Comparison of ENCODE assay signal across 21 cellular contexts in the genomic region with DNA sequence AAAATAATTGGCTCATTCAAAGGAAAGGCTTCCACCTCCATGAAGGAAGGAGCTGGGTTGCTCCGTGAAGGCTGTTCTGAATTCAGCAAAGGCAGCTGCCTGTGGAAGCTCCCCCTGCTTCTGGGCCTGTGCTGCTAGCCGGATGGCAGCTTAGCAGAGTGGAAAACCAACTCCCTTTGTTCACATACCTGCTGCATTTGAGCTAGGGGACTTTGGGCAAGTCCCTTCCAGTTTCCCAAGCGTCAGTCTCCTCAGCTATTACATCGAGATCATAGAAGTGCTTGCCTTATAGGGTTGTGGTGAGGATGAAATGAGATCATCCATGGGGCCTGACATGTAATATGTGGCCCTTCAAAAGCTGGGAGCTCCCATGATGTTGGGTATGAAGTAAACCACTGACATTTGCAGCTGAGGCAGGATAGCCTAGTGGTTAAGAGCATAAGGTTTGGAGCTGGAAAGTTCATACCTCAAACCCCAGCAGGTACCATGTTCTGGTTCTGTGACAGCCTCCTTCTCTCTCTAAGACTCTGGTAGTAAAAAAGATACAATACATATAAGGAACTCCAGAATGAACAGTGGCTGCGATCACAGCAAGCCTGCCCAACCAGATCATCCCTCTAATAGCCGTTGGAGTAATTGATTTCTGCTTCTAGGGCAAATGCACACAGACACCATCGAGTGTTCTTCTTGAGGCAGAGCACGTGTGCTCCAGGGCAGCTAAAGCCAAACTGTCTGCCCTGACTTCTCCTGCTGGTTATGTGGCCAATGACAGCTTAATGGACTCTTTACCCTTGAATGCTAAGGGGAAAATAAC. TPM values are rescaled to one million over a fixed set of nuclear protein-coding genes. Genes with fewer than 3 reads are reported as not detected.
DNase-seq lines count a peak whose midpoint lies in the region; ATAC-seq, FAIRE-seq and TF ChIP-seq lines count a peak whose summit lies in the region.
"Had no signal": no experiment of that assay in that cellular context is flagged by ENCODE, and none has a peak within 500 bp of the region (broad histone marks: within the 10 kb centered on the region; RNA-seq: fewer than 3 reads in every experiment).

No MANE protein-coding gene starts in this region.

- BruUV-seq in PC-9 (replicated peaks; lab: Mats Ljungman, UMichigan), result no TSS peak

- POLR2A ChIA-PET in PC-9 (lab: Charles Lee; ENCODE audit: unreplicated experiment), result no interaction called here

- no peaks in the 10 kb centered on the region for H4K20me1 ChIP-seq in PC-9 (ENCODE audit: insufficient read depth)

- intact Hi-C loops in activated naive CD4-positive, alpha-beta T cell treated with anti-CD3 and anti-CD28 coated beads for 36 hours (cut with micrococcal nuclease), result no loop called here
- intact Hi-C loops in PC-9 (cut with micrococcal nuclease; ENCODE audit: unreplicated experiment), result no loop called here

- FAIRE-seq in HTR-8/SVneo (lab: Jason Lieb, UNC), result no peak
- FAIRE-seq: keratinocyte had no signal

- no peaks in the 10 kb centered on the region for H3K9me2 ChIP-seq in PC-9 (ENCODE audit: insufficient read depth)

- H3K27ac ChIP-seq in VCaP (peak overlapping the region; percentile 93), PC-9 (no peak overlapping the region)
- H3K27ac ChIP-seq: GM23248, Peyer's patch had no signal

- H3K4me3 Mint-ChIP-seq in activated naive CD4-positive, alpha-beta T cell treated with anti-CD3 and anti-CD28 coated beads for 36 hours, result no peak overlapping the region
- H3K4me3 Mint-ChIP-seq: neural crest cell had no signal

- no peak overlapping the region for H3K27ac Mint-ChIP-seq in activated naive CD4-positive, alpha-beta T cell treated with anti-CD3 and anti-CD28 coated beads for 36 hours

- H3K79me2 ChIP-seq in PC-9 (ENCODE audit: low read depth), result no peaks in the 10 kb centered on the region

- H3K27me3 Mint-ChIP-seq in activated naive CD4-positive, alpha-beta T cell treated with anti-CD3 and anti-CD28 coated beads for 36 hours (ENCODE audit: low read depth), result peaks cover 13% of the 10 kb centered on the region

- H3K4me2 ChIP-seq in PC-9, result no peak overlapping the region

- TF ChIP-seq CTCF in VCaP (conservative IDR thresholded peaks at IDR 0.05) (peak; percentile 34; the same call in 1 of the 2 replicates), PC-9 (conservative IDR thresholded peaks at IDR 0.05) (no peak)

- CTCF ChIA-PET in activated naive CD4-positive, alpha-beta T cell treated with anti-CD3 and anti-CD28 coated beads for 36 hours (lab: Charles Lee), result interaction anchor here (0.6 to 1.3 kb wide), 4 partner anchors 8 to 446 kb away, joined by 3 to 4 read pairs (median 4); no protein-coding TSS in a partner anchor
- CTCF ChIA-PET in PC-9 (lab: Charles Lee), result no interaction called here

- peak; percentile 57 for ATAC-seq in GM19463 (IDR thresholded peaks at IDR 0.05; ENCODE audit: unreplicated experiment)
- ATAC-seq in stimulated activated naive CD8-positive, alpha-beta T cell treated with anti-CD3 and anti-CD28 coated beads, Interleukin-15, Interleukin-2, amounts not matched to agents 100 U/mL and 50 U/mL, for 24 hours, result peak; percentile 61
- ATAC-seq: SK-N-SH treated with all-trans-retinoic acid at 6 μM for 48 hours had no signal

- H3K4me1 ChIP-seq in PC-9 (replicated peaks; ENCODE audit: insufficient read depth), result 0 out of 2 replicates have a peak, but pooled peaks cover 3% of the 10 kb centered on the region
- H3K4me1 ChIP-seq: Peyer's patch had no signal

- no peak overlapping the region for H3K4me3 ChIP-seq in PC-9
- H3K4me3 ChIP-seq: GM23248, Peyer's patch had no signal

- H3K36me3 Mint-ChIP-seq in activated naive CD4-positive, alpha-beta T cell treated with anti-CD3 and anti-CD28 coated beads for 36 hours (ENCODE audit: low read depth), result no peaks in the 10 kb centered on the region

- H2AFZ ChIP-seq in PC-9, result no peak overlapping the region
- H2AFZ ChIP-seq: GM23248 had no signal

- H3F3A ChIP-seq in PC-9 (ENCODE audit: insufficient read depth, low read depth), result no peaks in the 10 kb centered on the region; the same call in 1 of the 2 replicates

- H3K4me1 Mint-ChIP-seq in activated naive CD4-positive, alpha-beta T cell treated with anti-CD3 and anti-CD28 coated beads for 36 hours (ENCODE audit: low read depth), result no peaks in the 10 kb centered on the region
- H3K4me1 Mint-ChIP-seq: neural crest cell had no signal

- no peaks in the 10 kb centered on the region for H3K9me3 ChIP-seq in PC-9 (ENCODE audit: insufficient read depth, low read depth)
- H3K9me3 ChIP-seq: Peyer's patch had no signal

- no peaks in the 10 kb centered on the region for H3K36me3 ChIP-seq in PC-9 (ENCODE audit: low read depth)
- H3K36me3 ChIP-seq: Peyer's patch had no signal

- no peaks in the 10 kb centered on the region for H3K27me3 ChIP-seq in PC-9 (ENCODE audit: insufficient read depth, low read depth)
- H3K27me3 ChIP-seq: Peyer's patch had no signal

- no peaks in the 10 kb centered on the region for H3K9me3 Mint-ChIP-seq in activated naive CD4-positive, alpha-beta T cell treated with anti-CD3 and anti-CD28 coated beads for 36 hours

- peak; percentile 15 for DNase-seq in activated naive CD4-positive, alpha-beta T cell treated with anti-CD3 and anti-CD28 coated beads for 36 hours
- no peak for DNase-seq in activated naive CD4-positive, alpha-beta T cell treated with anti-CD3 and anti-CD28 coated beads, Interleukin-2, amount 50 U/mL, for 16 hours
- no peak for DNase-seq in stimulated activated naive CD8-positive, alpha-beta T cell treated with anti-CD3 and anti-CD28 coated beads, Interleukin-15, Interleukin-2, amounts not matched to agents 100 U/mL and 50 U/mL, for 24 hours
- DNase-seq in PC-9 (no peak), EL (no peak), HTR-8/SVneo (ENCODE audit: insufficient read length, low spot score) (no peak)
- DNase-seq: activated CD4-positive, alpha-beta T cell treated with anti-CD3 and anti-CD28 coated beads, Interleukin-2, amount 50 U/mL, for 48 hours; AML-193; Caco-2; central memory CD4-positive, alpha-beta T cell; effector CD8-positive, alpha-beta T cell; GDM1; GM23248; NCI-H187; NCI-H748 treated with DMSO at 0.1 percent for 48 hours had no signal

RNA-seq across cellular contexts. Expression of a gene that starts 11.0 kb away (rescaled TPM):
- total RNA-seq in activated naive CD4-positive, alpha-beta T cell treated with anti-CD3 and anti-CD28 coated beads for 36 hours, result 10 to 100 TPM; 28.4 to 29.6 TPM
- total RNA-seq in PC-9 (2021), result 26.8 and 37.7 TPM in 2 replicates
